Comparison of ENCODE assay signal across 20 cellular contexts in the genomic region with DNA sequence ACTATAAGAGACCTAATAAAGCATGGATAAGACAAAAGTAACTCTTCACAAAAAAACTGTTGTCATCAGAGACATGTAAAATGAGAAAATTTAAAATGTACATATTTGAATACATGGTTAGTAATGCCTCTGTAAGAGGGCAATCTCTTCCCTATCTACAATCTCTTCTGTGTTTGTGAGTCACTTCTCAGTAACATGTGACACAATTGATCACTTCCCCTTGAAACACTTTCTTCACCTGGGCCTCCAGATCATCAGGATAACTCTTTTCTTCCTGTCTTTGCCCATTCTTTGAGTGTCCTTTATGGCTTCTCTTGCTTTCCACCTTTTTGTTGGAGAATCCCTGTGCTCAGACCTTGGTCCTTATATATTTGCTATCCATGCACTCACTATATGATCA. TPM values are rescaled to one million over a fixed set of nuclear protein-coding genes. Genes with fewer than 3 reads are reported as not detected.
DNase-seq lines count a peak whose midpoint lies in the region; ATAC-seq and TF ChIP-seq lines count a peak whose summit lies in the region.
"Had no signal": no experiment of that assay in that cellular context is flagged by ENCODE, and none has a peak within 500 bp of the region (broad histone marks: within the 10 kb centered on the region; RNA-seq: fewer than 3 reads in every experiment).

No MANE protein-coding gene starts in this region.

- no peak overlapping the region for H3K4me3 ChIP-seq in vagina
- H3K4me3 ChIP-seq: ascending aorta, right atrium auricular region had no signal

- H3K27ac ChIP-seq in vagina: no peak overlapping the region
- H3K27ac ChIP-seq: ascending aorta, neutrophil, right atrium auricular region had no signal

- no peaks in the 10 kb centered on the region for H3K4me1 ChIP-seq in vagina
- H3K4me1 ChIP-seq: ascending aorta, right atrium auricular region had no signal

- no peaks in the 10 kb centered on the region for H3K9me3 ChIP-seq in vagina
- H3K9me3 ChIP-seq: ascending aorta, neutrophil, right atrium auricular region had no signal

- no peak for TF ChIP-seq POLR2A in vagina (IDR thresholded peaks at IDR 0.05)

- no peak for DNase-seq in stimulated activated naive CD8-positive, alpha-beta T cell treated with anti-CD3 and anti-CD28 coated beads, Interleukin-15, Interleukin-2, amounts not matched to agents 100 U/mL and 50 U/mL, for 24 hours
- DNase-seq in stimulated activated naive CD8-positive, alpha-beta T cell treated with anti-CD3 and anti-CD28 coated beads, Interleukin-15, amount 100 ng/mL, for 72 hours: no peak
- DNase-seq in NOMO-1 treated with dmso at 0.1 percent for 144 hours (lab: John Stamatoyannopoulos, UW; ENCODE audit: unreplicated experiment) (peak; percentile 19), dermis blood vessel endothelial cell (peak; percentile 23), vagina (ENCODE audit: extremely low spot score in 2 of 2) (no peak)
- DNase-seq: activated CD8-positive, alpha-beta memory T cell treated with anti-CD3 and anti-CD28 coated beads, Interleukin-2, amount 10 ng/mL, durations not matched to agents 7 days and 5 days; activated gamma-delta T cell treated with Interleukin-2 at 50 U/mL for 16 hours; CD4-positive, alpha-beta T cell; foreskin melanocyte; NCI-H1417; NCI-H82; T-helper 17 cell had no signal

- no peaks in the 10 kb centered on the region for H3K27me3 ChIP-seq in vagina
- H3K27me3 ChIP-seq: ascending aorta, neutrophil, right atrium auricular region had no signal

- H3K27me3 Mint-ChIP-seq in stimulated activated naive CD8-positive, alpha-beta T cell treated with anti-CD3 and anti-CD28 coated beads, Interleukin-15, amount 100 ng/mL, for 72 hours: no peaks in the 10 kb centered on the region
- H3K27me3 Mint-ChIP-seq: activated CD8-positive, alpha-beta memory T cell treated with anti-CD3 and anti-CD28 coated beads, Interleukin-2, amount 10 ng/mL, durations not matched to agents 7 days and 5 days; CD4-positive, alpha-beta T cell; T-helper 17 cell had no signal

- H3K27ac Mint-ChIP-seq in stimulated activated naive CD8-positive, alpha-beta T cell treated with anti-CD3 and anti-CD28 coated beads, Interleukin-15, amount 100 ng/mL, for 72 hours: no peak overlapping the region
- H3K27ac Mint-ChIP-seq: activated CD8-positive, alpha-beta memory T cell treated with anti-CD3 and anti-CD28 coated beads, Interleukin-2, amount 10 ng/mL, durations not matched to agents 7 days and 5 days; CD4-positive, alpha-beta T cell; T-helper 17 cell had no signal

- intact Hi-C loops in vagina (cut with DNase I): no loop called here

- peaks cover 6% of the 10 kb centered on the region for H3K4me1 Mint-ChIP-seq in stimulated activated naive CD8-positive, alpha-beta T cell treated with anti-CD3 and anti-CD28 coated beads, Interleukin-15, amount 100 ng/mL, for 72 hours

- TF ChIP-seq CTCF in vagina (IDR thresholded peaks at IDR 0.05): no peak

- ATAC-seq in stimulated activated naive CD8-positive, alpha-beta T cell treated with anti-CD3 and anti-CD28 coated beads, Interleukin-15, Interleukin-2, amounts not matched to agents 100 U/mL and 50 U/mL, for 24 hours: peak; percentile 46
- ATAC-seq in stimulated activated naive CD8-positive, alpha-beta T cell treated with anti-CD3 and anti-CD28 coated beads, Interleukin-15, amount 100 ng/mL, for 72 hours: no peak
- ATAC-seq in GM19452 (IDR thresholded peaks at IDR 0.05; ENCODE audit: unreplicated experiment) (no peak), HG03565 (IDR thresholded peaks at IDR 0.05; ENCODE audit: unreplicated experiment) (no peak), HG03095 (IDR thresholded peaks at IDR 0.05; ENCODE audit: unreplicated experiment) (no peak)
- ATAC-seq: activated CD8-positive, alpha-beta memory T cell treated with anti-CD3 and anti-CD28 coated beads, Interleukin-2, amount 10 ng/mL, durations not matched to agents 7 days and 5 days; left lobe of liver; Right ventricle myocardium inferior; T-helper 17 cell had no signal

- no peaks in the 10 kb centered on the region for H3K9me3 Mint-ChIP-seq in stimulated activated naive CD8-positive, alpha-beta T cell treated with anti-CD3 and anti-CD28 coated beads, Interleukin-15, amount 100 ng/mL, for 72 hours
- H3K9me3 Mint-ChIP-seq: CD4-positive, alpha-beta T cell had no signal

- H3K4me3 Mint-ChIP-seq in stimulated activated naive CD8-positive, alpha-beta T cell treated with anti-CD3 and anti-CD28 coated beads, Interleukin-15, amount 100 ng/mL, for 72 hours: no peak overlapping the region
- H3K4me3 Mint-ChIP-seq: activated CD8-positive, alpha-beta memory T cell treated with anti-CD3 and anti-CD28 coated beads, Interleukin-2, amount 10 ng/mL, durations not matched to agents 7 days and 5 days; CD4-positive, alpha-beta T cell; T-helper 17 cell had no signal

- H3K36me3 ChIP-seq in vagina: no peaks in the 10 kb centered on the region
- H3K36me3 ChIP-seq: ascending aorta, neutrophil, right atrium auricular region had no signal

RNA-seq across cellular contexts. Expression of a gene that starts 50.4 kb away (rescaled TPM):
- total RNA-seq in dermis blood vessel endothelial cell (23.5 and 32.0 TPM in 2 replicates), vagina (24.8 TPM)

Comparison
In these comparisons a context has a peak if more than half of its experiments do, and no peak if none do; other contexts are left out.
1. DNase-seq: peak in NOMO-1 treated with dmso at 0.1 percent for 144 hours (single experiment) and dermis blood vessel endothelial cell (single experiment); none in stimulated activated naive CD8-positive, alpha-beta T cell treated with anti-CD3 and anti-CD28 coated beads, Interleukin-15, Interleukin-2, amounts not matched to agents 100 U/mL and 50 U/mL, for 24 hours (single experiment), stimulated activated naive CD8-positive, alpha-beta T cell treated with anti-CD3 and anti-CD28 coated beads, Interleukin-15, amount 100 ng/mL, for 72 hours (0 of 2) and vagina (0 of 2).